Comparison of ENCODE assay signal across 15 cellular contexts in genomic region chr7:95863-96260, GRCh38.
DNase-seq lines count a peak whose midpoint lies in the region; ATAC-seq and TF ChIP-seq lines count a peak whose summit lies in the region.
"Had no signal": no experiment of that assay in that cellular context is flagged by ENCODE, and none has a peak within 500 bp of the region (broad histone marks: within the 10 kb centered on the region; RNA-seq: fewer than 3 reads in every experiment).

No MANE protein-coding gene starts in this region.

- no peak for DNase-seq in Calu3
- peak; percentile 24 for DNase-seq in amniotic epithelial cell (ENCODE audit: low read depth)
- DNase-seq in mesendoderm, result peak; percentile 33
- no peak for DNase-seq in mucosa of descending colon
- DNase-seq in heart left ventricle, result no peak
- DNase-seq in tibial artery, result no peak
- DNase-seq: NCI-H1048, NCI-H1436 treated with DMSO at 0.1 percent for 48 hours, NCI-H2029 treated with DMSO at 0.1 percent for 48 hours, NCI-H748 treated with DMSO at 0.1 percent for 48 hours had no signal

- no peak overlapping the region for H2BK15ac ChIP-seq in mesendoderm (replicated peaks; ENCODE audit: low read depth)

- no CpG with 5 or more reads among the region's 8 CpGs for WGBS in mesendoderm (ENCODE audit: extremely low coverage, insufficient coverage, low lambda C conversion rate)
- 66 to 72% (median 67%) methylated on average over 8 of the region's 8 CpGs for WGBS in heart left ventricle, 4 donors

- no peak for TF ChIP-seq POLR2A in heart left ventricle (IDR thresholded peaks at IDR 0.05)

- H3K4ac ChIP-seq in mesendoderm (ENCODE audit: low read depth, low read length), result no peak overlapping the region

- no peak overlapping the region for H2BK120ac ChIP-seq in mesendoderm (ENCODE audit: low read depth, low read length)

- H3K36me3 Mint-ChIP-seq in Calu3 (ENCODE audit: insufficient read depth, unreplicated experiment), result no peaks in the 10 kb centered on the region

- H3K79me1 ChIP-seq in mesendoderm (ENCODE audit: low read length), result no peaks in the 10 kb centered on the region

- no peak overlapping the region for H2AK5ac ChIP-seq in mesendoderm (ENCODE audit: low read length)

- peaks cover 3% of the 10 kb centered on the region; the same call in 1 of the 2 replicates for H3K9me3 ChIP-seq in HUES48 (ENCODE audit: control insufficient read depth, insufficient read depth, low read length)
- peaks cover 10% of the 10 kb centered on the region for H3K9me3 ChIP-seq in mucosa of descending colon
- H3K9me3 ChIP-seq in heart left ventricle, result peaks cover 0 to 17% (median 9%) of the 10 kb centered on the region in 12 donors
- H3K9me3 ChIP-seq in tibial artery, result peaks cover 0 to 7% (median 6%) of the 10 kb centered on the region in 3 donors

- no peak for ATAC-seq in mucosa of descending colon
- no peak for ATAC-seq in heart left ventricle
- ATAC-seq: HCT116, HepG2 had no signal

- peaks cover 45% of the 10 kb centered on the region for H3K4me1 Mint-ChIP-seq in Calu3 (ENCODE audit: low read depth, unreplicated experiment)

- H3K27me3 Mint-ChIP-seq in Calu3 (ENCODE audit: unreplicated experiment), result no peaks in the 10 kb centered on the region

- H4K8ac ChIP-seq in mesendoderm (ENCODE audit: low read depth, low read length), result no peak overlapping the region

- H3K18ac ChIP-seq in mesendoderm (ENCODE audit: low read length), result peak overlapping the region; percentile 34

- H4K5ac ChIP-seq in mesendoderm (ENCODE audit: low read length), result no peak overlapping the region

- CTCF ChIA-PET in Calu3 (lab: Charles Lee), result no interaction called here

- no peak overlapping the region for H3K23ac ChIP-seq in mesendoderm (ENCODE audit: low read length)

- H2BK5ac ChIP-seq in mesendoderm (ENCODE audit: low read length), result no peak overlapping the region

- peak overlapping the region; percentile 43 for H3K27ac Mint-ChIP-seq in Calu3 (ENCODE audit: unreplicated experiment)

- peak overlapping the region; percentile 33 for H3K4me3 ChIP-seq in HUES48 (ENCODE audit: low read depth, low read length)
- no peak overlapping the region for H3K4me3 ChIP-seq in mesendoderm (ENCODE audit: low read length)
- H3K4me3 ChIP-seq in mucosa of descending colon, result no peak overlapping the region
- no peak overlapping the region for H3K4me3 ChIP-seq in heart left ventricle
- H3K4me3 ChIP-seq in tibial artery, result no peak overlapping the region

- H3K4me2 ChIP-seq in mesendoderm (ENCODE audit: low read length), result no peak overlapping the region
- H3K4me2 ChIP-seq: KMS-11 had no signal

- H3K27ac ChIP-seq in HUES48 (ENCODE audit: low read depth, low read length) (peak overlapping the region; percentile 96), mesendoderm (ENCODE audit: low read depth, low read length) (peak overlapping the region; percentile 9), heart left ventricle (no peak overlapping the region), tibial artery (no peak overlapping the region)
- H3K27ac ChIP-seq: C4-2B, KMS-11 had no signal

- BruUV-seq in Calu3 (replicated peaks; lab: Mats Ljungman, UMichigan), result no TSS peak

- peak overlapping the region; percentile 37 for H3K9ac ChIP-seq in HUES48 (ENCODE audit: low read depth, low read length)
- H3K9ac ChIP-seq in mesendoderm (ENCODE audit: low read length), result peak overlapping the region; percentile 6
- H3K9ac ChIP-seq: KMS-11 had no signal

- no peaks in the 10 kb centered on the region for H3K79me2 ChIP-seq in mesendoderm (ENCODE audit: control insufficient read depth, insufficient read depth, low read length)

- H3K56ac ChIP-seq in mesendoderm (ENCODE audit: low read length), result peak overlapping the region; percentile 51

- H3K4me1 ChIP-seq in HUES48 (ENCODE audit: control insufficient read depth, insufficient read depth, low read length) (peaks cover 74% of the 10 kb centered on the region), mesendoderm (ENCODE audit: control insufficient read depth, low read depth, low read length) (peaks cover 3% of the 10 kb centered on the region), mucosa of descending colon (ENCODE audit: low read depth) (no peaks in the 10 kb centered on the region), heart left ventricle (no peaks in the 10 kb centered on the region), tibial artery (peaks cover 0 to 2% (median under 1%) of the 10 kb centered on the region in 4 donors)

- H3K27me3 ChIP-seq in HUES48 (ENCODE audit: control insufficient read depth, insufficient read depth, low read length) (no peaks in the 10 kb centered on the region), mesendoderm (ENCODE audit: insufficient read depth, low read length, poor library complexity) (no peaks in the 10 kb centered on the region), heart left ventricle (peaks cover 0 to 5% (median 0%) of the 10 kb centered on the region in 9 donors), tibial artery (no peaks in the 10 kb centered on the region)

- H3K36me3 ChIP-seq in HUES48 (ENCODE audit: control insufficient read depth, insufficient read depth, low read length) (no peaks in the 10 kb centered on the region), mesendoderm (ENCODE audit: control insufficient read depth, insufficient read depth, low read length) (no peaks in the 10 kb centered on the region), mucosa of descending colon (ENCODE audit: low read depth) (no peaks in the 10 kb centered on the region), heart left ventricle (no peaks in the 10 kb centered on the region), tibial artery (no peaks in the 10 kb centered on the region)

- no peak overlapping the region for H3K4me3 Mint-ChIP-seq in Calu3 (ENCODE audit: low read depth, unreplicated experiment)

- H3K9me3 Mint-ChIP-seq in Calu3 (ENCODE audit: low read depth, unreplicated experiment), result peaks cover 13% of the 10 kb centered on the region

- TF ChIP-seq CTCF in Calu3 (IDR thresholded peaks at IDR 0.05; ENCODE audit: unreplicated experiment) (no peak), mucosa of descending colon (IDR thresholded peaks at IDR 0.05) (no peak), heart left ventricle (IDR thresholded peaks at IDR 0.05) (no peak), tibial artery (IDR thresholded peaks at IDR 0.05) (no peak)

- intact Hi-C loops in Calu3 (cut with micrococcal nuclease; ENCODE audit: unreplicated experiment), result no loop called here
- intact Hi-C loops in mucosa of descending colon (cut with DNase I, micrococcal nuclease), result no loop called here
- intact Hi-C loops in heart left ventricle (cut with DNase I), result no loop called here
- intact Hi-C loops in tibial artery (cut with DNase I; ENCODE audit: low total_unique reads), result no loop called here

Comparison
In these comparisons a context has a peak if more than half of its experiments do, and no peak if none do; other contexts are left out.
1. DNase-seq: peak in amniotic epithelial cell (single experiment) and mesendoderm (single experiment); none in Calu3 (single experiment), mucosa of descending colon (0 of 3), heart left ventricle (0 of 5) and tibial artery (0 of 2).
2. H3K27ac ChIP-seq: peak in HUES48 (single experiment) and mesendoderm (single experiment); none in heart left ventricle (0 of 12) and tibial artery (0 of 2).